Comparison of ENCODE assay signal across 17 cellular contexts in the genomic region with DNA sequence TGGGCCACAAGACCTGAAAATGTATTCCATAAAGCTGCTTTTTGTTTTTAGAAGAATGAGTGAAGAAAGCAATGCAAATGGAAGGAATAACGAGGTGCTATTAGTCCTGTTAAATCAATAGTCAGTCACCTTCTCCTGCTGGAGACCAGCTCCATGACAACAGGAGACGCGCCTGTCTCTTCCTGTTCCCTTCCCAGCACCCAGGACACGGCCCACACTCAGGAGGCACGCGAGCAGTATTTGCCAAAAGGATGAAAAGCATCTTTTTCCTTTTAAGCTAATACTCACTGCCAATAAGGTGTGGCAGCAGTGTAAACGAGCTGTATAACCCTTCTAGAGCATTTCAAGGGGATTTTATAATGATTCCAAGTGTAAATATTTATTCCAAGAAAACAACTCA.
"Had no signal": no experiment of that assay in that cellular context is flagged by ENCODE, and none has a peak within 500 bp of the region (broad histone marks: within the 10 kb centered on the region; RNA-seq: fewer than 3 reads in every experiment).

No MANE protein-coding gene starts in this region.

- H3K27me3 ChIP-seq: body of pancreas, foreskin keratinocyte, SJSA1, transverse colon had no signal

- H3K4me1 ChIP-seq: foreskin keratinocyte, transverse colon had no signal

- H3K4me3 ChIP-seq: body of pancreas, mucosa of descending colon, SJSA1, transverse colon had no signal

- DNase-seq: activated B cell treated with CpG ODN at 0.5 μM for 24 hours; activated CD4-positive, alpha-beta T cell treated with anti-CD3 and anti-CD28 coated beads, Interleukin-2, amount 10 ng/mL, durations not matched to agents 24 days and 14 days; activated CD8-positive, alpha-beta memory T cell treated with anti-CD3 and anti-CD28 coated beads, Interleukin-2, amount 50 U/mL, for 4 hours; activated CD8-positive, alpha-beta T cell treated with anti-CD3 and anti-CD28 coated beads, Interleukin-2, amount 10 ng/mL, durations not matched to agents 7 days and 5 days; activated naive CD8-positive, alpha-beta T cell treated with anti-CD3 and anti-CD28 coated beads for 36 hours; cerebellar nuclear complex; effector memory CD8-positive, alpha-beta T cell; foreskin keratinocyte; mucosa of descending colon; naive thymus-derived CD8-positive, alpha-beta T cell; stimulated activated CD4-positive, alpha-beta T cell treated with anti-CD3 and anti-CD28 coated beads, Interleukin-12 subunit alpha, Interleukin-12 subunit beta, amount 100 ng/mL, for 4 hours; stimulated activated CD4-positive, alpha-beta T cell treated with anti-CD3 and anti-CD28 coated beads, Interleukin-2, amount 100 ng/mL, for 48 hours; stimulated activated naive CD4-positive, alpha-beta T cell; T-helper 2 cell; transverse colon had no signal

- H3K9me3 ChIP-seq: body of pancreas, mucosa of descending colon, SJSA1, transverse colon had no signal

- H3K27ac ChIP-seq: body of pancreas, foreskin keratinocyte, SJSA1, transverse colon had no signal
